In genomic region chr4:73981175-73981574, GRCh38 we compare ENCODE assay signal across 14 cellular contexts. TPM values are rescaled to one million over a fixed set of nuclear protein-coding genes. Genes with fewer than 3 reads are reported as not detected.
"Had no signal": no experiment of that assay in that cellular context is flagged by ENCODE, and none has a peak within 500 bp of the region (broad histone marks: within the 10 kb centered on the region; RNA-seq: fewer than 3 reads in every experiment).

No MANE protein-coding gene starts in this region.

RNA-seq across cellular contexts. Expression of gene PF4, which starts 0.7 kb away (rescaled TPM):
- total RNA-seq: activated CD4-positive, alpha-beta T cell treated with anti-CD3 and anti-CD28 coated beads, Interleukin-2, amount 10 ng/mL, durations not matched to agents 24 days and 14 days; activated CD8-positive, alpha-beta memory T cell treated with anti-CD3 and anti-CD28 coated beads for 36 hours; activated CD8-positive, alpha-beta T cell treated with anti-CD3 and anti-CD28 coated beads for 36 hours; activated naive CD8-positive, alpha-beta T cell treated with anti-CD3 and anti-CD28 coated beads for 36 hours; activated T-cell treated with anti-CD3 and anti-CD28 coated beads, Interleukin-2, amount 50 U/mL, for 72 hours; activated T-helper 17 cell treated with anti-CD3 and anti-CD28 coated beads, Interleukin-2, amount 50 U/mL, for 72 hours; bronchial epithelial cell; K562; M059J; OCI-LY7; RPMI7951; SJCRH30; T-helper 1 cell treated with Interleukin-12 subunit alpha and Interleukin-12 subunit beta and Interleukin-4 antibody, amounts not matched to agents 30 ng/mL and 1 ng/mL, for 36 hours; T-helper 2 cell treated with Interferon-gamma antibody and Interleukin-4, amounts not matched to agents 100 ng/mL and 5 ng/mL, for 36 hours had no signal

RNA-seq across cellular contexts. Expression of gene PPBP, which starts 6.8 kb away (rescaled TPM):
- total RNA-seq: activated CD4-positive, alpha-beta T cell treated with anti-CD3 and anti-CD28 coated beads, Interleukin-2, amount 10 ng/mL, durations not matched to agents 24 days and 14 days; activated CD8-positive, alpha-beta memory T cell treated with anti-CD3 and anti-CD28 coated beads for 36 hours; activated CD8-positive, alpha-beta T cell treated with anti-CD3 and anti-CD28 coated beads for 36 hours; activated naive CD8-positive, alpha-beta T cell treated with anti-CD3 and anti-CD28 coated beads for 36 hours; activated T-cell treated with anti-CD3 and anti-CD28 coated beads, Interleukin-2, amount 50 U/mL, for 72 hours; activated T-helper 17 cell treated with anti-CD3 and anti-CD28 coated beads, Interleukin-2, amount 50 U/mL, for 72 hours; M059J; OCI-LY7; RPMI7951; SJCRH30; T-helper 1 cell treated with Interleukin-12 subunit alpha and Interleukin-12 subunit beta and Interleukin-4 antibody, amounts not matched to agents 30 ng/mL and 1 ng/mL, for 36 hours; T-helper 2 cell treated with Interferon-gamma antibody and Interleukin-4, amounts not matched to agents 100 ng/mL and 5 ng/mL, for 36 hours had no signal

RNA-seq across cellular contexts. Expression of gene CXCL5, which starts 17.3 kb away (rescaled TPM):
- total RNA-seq: activated CD4-positive, alpha-beta T cell treated with anti-CD3 and anti-CD28 coated beads, Interleukin-2, amount 10 ng/mL, durations not matched to agents 24 days and 14 days; activated CD8-positive, alpha-beta memory T cell treated with anti-CD3 and anti-CD28 coated beads for 36 hours; activated CD8-positive, alpha-beta T cell treated with anti-CD3 and anti-CD28 coated beads for 36 hours; activated naive CD8-positive, alpha-beta T cell treated with anti-CD3 and anti-CD28 coated beads for 36 hours; activated T-cell treated with anti-CD3 and anti-CD28 coated beads, Interleukin-2, amount 50 U/mL, for 72 hours; activated T-helper 17 cell treated with anti-CD3 and anti-CD28 coated beads, Interleukin-2, amount 50 U/mL, for 72 hours; K562; OCI-LY7; SJCRH30; T-helper 1 cell treated with Interleukin-12 subunit alpha and Interleukin-12 subunit beta and Interleukin-4 antibody, amounts not matched to agents 30 ng/mL and 1 ng/mL, for 36 hours; T-helper 2 cell treated with Interferon-gamma antibody and Interleukin-4, amounts not matched to agents 100 ng/mL and 5 ng/mL, for 36 hours had no signal
- polyA plus RNA-seq: K562 had no signal

RNA-seq across cellular contexts. Expression of gene CXCL3, which starts 57.3 kb away (rescaled TPM):
- total RNA-seq: activated CD4-positive, alpha-beta T cell treated with anti-CD3 and anti-CD28 coated beads, Interleukin-2, amount 10 ng/mL, durations not matched to agents 24 days and 14 days; activated CD8-positive, alpha-beta memory T cell treated with anti-CD3 and anti-CD28 coated beads for 36 hours; activated CD8-positive, alpha-beta T cell treated with anti-CD3 and anti-CD28 coated beads for 36 hours; activated naive CD8-positive, alpha-beta T cell treated with anti-CD3 and anti-CD28 coated beads for 36 hours; activated T-cell treated with anti-CD3 and anti-CD28 coated beads, Interleukin-2, amount 50 U/mL, for 72 hours; activated T-helper 17 cell treated with anti-CD3 and anti-CD28 coated beads, Interleukin-2, amount 50 U/mL, for 72 hours; OCI-LY7; T-helper 2 cell treated with Interferon-gamma antibody and Interleukin-4, amounts not matched to agents 100 ng/mL and 5 ng/mL, for 36 hours had no signal
